8 cellular contexts compared by ENCODE assay signal in the genomic region with DNA sequence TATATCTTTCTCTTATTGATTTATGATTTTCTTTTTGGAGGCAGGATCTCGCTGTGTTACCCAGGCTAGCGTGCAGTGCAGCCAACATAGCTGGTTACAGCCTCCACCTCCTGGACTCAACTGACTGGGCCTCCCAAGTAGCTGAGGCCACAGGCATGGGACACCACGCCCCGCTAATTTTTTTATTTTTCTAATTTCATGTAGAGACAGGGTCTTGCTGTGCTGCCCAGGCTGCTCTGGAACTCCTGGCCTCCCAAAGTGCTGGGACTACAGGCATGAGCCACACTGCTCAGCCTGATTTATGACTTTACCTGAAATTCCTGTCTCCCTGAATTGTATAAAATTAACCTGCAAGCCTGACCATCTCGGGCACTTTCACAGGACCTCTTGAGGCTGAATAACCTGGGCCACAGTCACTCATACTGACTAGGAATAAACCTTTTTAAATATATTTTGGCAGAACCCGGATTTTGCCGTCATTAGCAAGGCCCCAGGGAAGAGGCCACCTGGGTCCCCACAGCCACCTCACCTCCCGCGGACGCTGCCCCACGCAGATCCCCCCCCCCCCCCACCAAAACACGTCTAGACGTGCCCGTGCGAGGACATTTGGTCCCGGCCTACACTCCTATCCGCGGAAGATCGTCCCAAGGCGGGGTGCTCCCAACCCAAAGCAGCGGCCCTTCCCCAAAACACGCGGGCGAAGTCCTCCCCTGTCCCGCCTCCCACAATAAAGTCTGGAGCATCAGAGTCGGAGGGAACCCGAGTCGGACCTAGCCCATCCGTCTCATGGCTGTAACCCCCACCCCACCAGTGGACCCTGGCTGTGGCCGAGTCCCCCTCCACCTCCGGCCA. TPM values are rescaled to one million over a fixed set of nuclear protein-coding genes. Genes with fewer than 3 reads are reported as not detected.
DNase-seq lines count a peak whose midpoint lies in the region; ATAC-seq, FAIRE-seq and TF ChIP-seq lines count a peak whose summit lies in the region.

No MANE protein-coding gene starts in this region.

- H3K27me3 ChIP-seq in HUES64 (ENCODE audit: insufficient read depth, low read length), result no peaks in the 10 kb centered on the region
- no peaks in the 10 kb centered on the region for H3K27me3 ChIP-seq in K562 (ENCODE audit: control insufficient read depth in 2 of 2, insufficient read depth in 2 of 2, low read length in 2 of 2)
- no peaks in the 10 kb centered on the region for H3K27me3 ChIP-seq in kidney epithelial cell (ENCODE audit: control insufficient read depth, insufficient read depth, low read length)

- H3K36me3 ChIP-seq in HUES64 (ENCODE audit: insufficient read depth, low read length) (peaks cover 10% of the 10 kb centered on the region; the same call in 1 of the 2 replicates), K562 (ENCODE audit: control insufficient read depth, insufficient read depth, low read length) (no peaks in the 10 kb centered on the region), kidney epithelial cell (ENCODE audit: control insufficient read depth, insufficient read depth, low read length) (peaks cover 2% of the 10 kb centered on the region)

- H2AFZ ChIP-seq in K562 (ENCODE audit: low read depth, low read length), result peak overlapping the region; percentile 85

- DNase-seq in EL, result peak; percentile 20
- DNase-seq in K562 (ENCODE audit: extremely low read depth in 1 of 4, low spot score in 3 of 4), result peak in 1 of 4 experiments; percentile 11
- DNase-seq in kidney epithelial cell (ENCODE audit: low read depth), result no peak
- DNase-seq in substantia nigra (lab: John Stamatoyannopoulos, UW), result peak in 3 of 49 donors; percentile 51 to 58 (median 54)
- DNase-seq in NCI-H446 treated with DMSO at 0.1 percent for 48 hours (lab: John Stamatoyannopoulos, UW), result no peak
- no peak for DNase-seq in activated CD4-positive, CD25-positive, alpha-beta regulatory T cell treated with anti-CD3 and anti-CD28 coated beads, Interleukin-2, amount 50 U/mL, for 72 hours

- 19% methylated on average over 31 of the region's 31 CpGs for WGBS in HUES64
- 17% methylated on average over 22 of the region's 31 CpGs for WGBS in K562 (ENCODE audit: insufficient coverage, low coverage, missing lambda C conversion rate)

- TF ChIP-seq POLR2A in K562 (conservative IDR thresholded peaks at IDR 0.05), result no peak

- H3K9me1 ChIP-seq in K562 (ENCODE audit: control insufficient read depth, insufficient read depth, low read length), result no peaks in the 10 kb centered on the region

- H3K9ac ChIP-seq in HUES64 (ENCODE audit: low read depth, low read length) (peak overlapping the region; percentile 89), K562 (ENCODE audit: insufficient read depth in 1 of 2, low read depth in 2 of 2, low read length in 2 of 2) (peak overlapping the region; percentile 73 to 93; a peak in 3 of 4 replicates)

- H3K4me3 ChIP-seq in HUES64 (ENCODE audit: low read length) (peak overlapping the region; percentile 74), K562 (peak overlapping the region; percentile 76), kidney epithelial cell (ENCODE audit: low read depth, low read length) (peak overlapping the region; percentile 85)

- POLR2A ChIA-PET in K562 (lab: Yijun Ruan, JAX), result no interaction called here

- intact Hi-C loops in K562 (cut with micrococcal nuclease), result loop anchor here (5.0 kb wide), 1 partner anchor 73 kb away; a partner anchor contains a TSS

- H4K20me1 ChIP-seq in K562 (replicated peaks; ENCODE audit: control insufficient read depth, insufficient read depth, low read length), result no peaks in the 10 kb centered on the region

- H3K9me3 ChIP-seq in HUES64 (ENCODE audit: insufficient read depth, low read depth, low read length) (peaks cover 6% of the 10 kb centered on the region; the same call in 1 of the 2 replicates), K562 (replicated peaks; ENCODE audit: control insufficient read depth, insufficient read depth, low read depth, low read length) (no peaks in the 10 kb centered on the region; the same call in 1 of the 2 replicates)

- no peak for TF ChIP-seq EP300 in K562 (IDR thresholded peaks at IDR 0.05; ENCODE audit: low read length)

- CTCF ChIA-PET in K562 (lab: Yijun Ruan, JAX; ENCODE audit: low intra/inter-chr PET ratio), result no interaction called here

- TF ChIP-seq CTCF in K562 (IDR thresholded peaks at IDR 0.05 in 2 of 3, conservative IDR thresholded peaks at IDR 0.05 in 1 of 3; ENCODE audit: insufficient read depth in 2 of 3, low read depth in 1 of 3, low read length in 3 of 3), result no peak
- TF ChIP-seq CTCF in kidney epithelial cell (IDR thresholded peaks at IDR 0.05; ENCODE audit: insufficient read depth, low read length, poor library complexity, severe bottlenecking), result no peak

- peak overlapping the region; percentile 81 for H3K4me2 ChIP-seq in K562 (ENCODE audit: insufficient read depth, low read length)

- TF ChIP-seq RAD21 in K562 (CRISPR knock-in tag; conservative IDR thresholded peaks at IDR 0.05 in 1 of 2, IDR thresholded peaks at IDR 0.05 in 1 of 2), result no peak

- no peak for FAIRE-seq in K562 (lab: Jason Lieb, UNC)

- H3K4me1 ChIP-seq in HUES64 (ENCODE audit: insufficient read depth, low read length) (no peaks in the 10 kb centered on the region), K562 (replicated peaks in 1 of 2; ENCODE audit: control insufficient read depth in 2 of 2, insufficient read depth in 2 of 2, low read length in 2 of 2) (peaks cover 0 to 7% of the 10 kb centered on the region in 2 experiments; a peak in 1 of 5 replicates)

- BruUV-seq in K562 (replicated peaks; lab: Mats Ljungman, UMichigan), result TSS peak; percentile 50

- in situ Hi-C loops in K562 (cut with MboI), result no loop called here

- H3K79me2 ChIP-seq in K562 (ENCODE audit: control insufficient read depth, insufficient read depth, low read length), result peaks cover 10% of the 10 kb centered on the region

- peak overlapping the region; percentile 92 for H3K27ac ChIP-seq in HUES64 (ENCODE audit: low read depth, low read length)
- peak overlapping the region; percentile 78 for H3K27ac ChIP-seq in K562 (ENCODE audit: extremely low read depth, low read depth, low read length)
- peak overlapping the region; percentile 84 for H3K27ac ChIP-seq in substantia nigra (ENCODE audit: low read depth, low read length, poor library complexity, severe bottlenecking)

- ATAC-seq in K562, result peak; percentile 11
- no peak for ATAC-seq in HG03460 (IDR thresholded peaks at IDR 0.05; ENCODE audit: unreplicated experiment)

TF ChIP-seq in K562, 482 proteins besides CTCF, POLR2A, EP300 and RAD21:
- TF ChIP-seq HNRNPL (IDR thresholded peaks at IDR 0.05; ENCODE audit: low read depth, low read length), result no peak
- peak; percentile 70 for TF ChIP-seq ZNF121 (CRISPR knock-in tag; conservative IDR thresholded peaks at IDR 0.05)
- TF ChIP-seq SMARCA4 (IDR thresholded peaks at IDR 0.05), result no peak
- TF ChIP-seq, protein P1, sequence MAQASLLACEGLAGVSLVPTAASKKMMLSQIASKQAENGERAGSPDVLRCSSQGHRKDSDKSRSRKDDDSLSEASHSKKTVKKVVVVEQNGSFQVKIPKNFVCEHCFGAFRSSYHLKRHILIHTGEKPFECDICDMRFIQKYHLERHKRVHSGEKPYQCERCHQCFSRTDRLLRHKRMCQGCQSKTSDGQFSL (CRISPR knock-in tag; IDR thresholded peaks at IDR 0.05), result 0 out of 2 replicates have a peak, but pooled peaks have one; percentile 28
- TF ChIP-seq, protein P1 (tag; IDR thresholded peaks at IDR 0.05), result 0 out of 4 replicates have a peak, but pooled peaks of 1 of the 2 experiments have one; percentile 47
- TF ChIP-seq ZNF212 (CRISPR knock-in tag; IDR thresholded peaks at IDR 0.05), result no peak
- TF ChIP-seq RBM25 (IDR thresholded peaks at IDR 0.05; ENCODE audit: low read depth, low read length, severe bottlenecking), result peak; percentile 5
- peak; percentile 58 for TF ChIP-seq ZNF263 (CRISPR knock-in tag; IDR thresholded peaks at IDR 0.05; ENCODE audit: borderline replicate concordance)
- no peak for TF ChIP-seq TEAD4 (IDR thresholded peaks at IDR 0.05; ENCODE audit: low read length)
- no peak for TF ChIP-seq TEAD4 (CRISPR knock-in tag; IDR thresholded peaks at IDR 0.05; ENCODE audit: borderline replicate concordance)

RNA-seq across cellular contexts. Expression of a gene that starts 0.9 kb away (rescaled TPM):
- 5.1 TPM for polyA plus RNA-seq in HUES64 (2013, experiment 1 of 2)
- polyA plus RNA-seq in HUES64 (2013, experiment 2 of 2), result 6.0 TPM
- 8.9 and 14.7 TPM in 2 replicates for total RNA-seq in K562 (2011; cell fraction: chromatin; rRNA removed; ENCODE audit: low replicate concordance)
- 6.5 and 8.6 TPM in 2 replicates for total RNA-seq in K562 (2011; cell fraction: nucleolus; rRNA removed)
- total RNA-seq in K562 (2011; cell fraction: nucleoplasm; rRNA removed), result 9.2 and 11.8 TPM in 2 replicates
- total RNA-seq in K562 (2014; rRNA removed) (2.6 and 3.0 TPM in 2 replicates), K562 (2014; rRNA removed; fragmentation: Illumina TruSeq; extraction: Trizol) (4.4 and 4.7 TPM in 2 replicates), K562 (2015; rRNA removed; fragmentation: Illumina TruSeq; extraction: Trizol) (4.0 and 5.6 TPM in 2 replicates), K562 (2021) (2.8 and 3.5 TPM in 2 replicates), kidney epithelial cell (9.4 and 13.0 TPM in 2 replicates)
- polyA plus RNA-seq in K562 (2011; rRNA removed) (4.6 and 4.8 TPM in 2 replicates), K562 (2014; fragmentation: Illumina TruSeq; extraction: Trizol) (3.4 and 4.1 TPM in 2 replicates), K562 (2014; fragmentation: Nextera tagmentation; extraction: Ambion mirVana) (1 to 10 TPM in 1 of 2 experiments, under 1 TPM in 1; 0.25 to 2.3 TPM), K562 (2014; rRNA removed) (2.6 and 3.4 TPM in 2 replicates)
- polyA plus RNA-seq in K562 (2011; cell fraction: cytosol; rRNA removed), result 1.6 and 2.5 TPM in 2 replicates
- 13.1 and 13.8 TPM in 2 replicates for polyA plus RNA-seq in K562 (2011; cell fraction: nucleus; rRNA removed)
- polyA plus RNA-seq in K562 (2012), result 2.3 TPM in 2 replicates
- polyA minus RNA-seq in K562 (2011; rRNA and poly(A)+ RNA removed), result 7.9 and 8.9 TPM in 2 replicates
- 1.3 and 2.3 TPM in 2 replicates for polyA minus RNA-seq in K562 (2011; cell fraction: cytosol; rRNA and poly(A)+ RNA removed)
- 4.8 and 8.6 TPM in 2 replicates for polyA minus RNA-seq in K562 (2011; cell fraction: nucleus; rRNA and poly(A)+ RNA removed)
